ENCODE assay signal across 10 cellular contexts in the genomic region with DNA sequence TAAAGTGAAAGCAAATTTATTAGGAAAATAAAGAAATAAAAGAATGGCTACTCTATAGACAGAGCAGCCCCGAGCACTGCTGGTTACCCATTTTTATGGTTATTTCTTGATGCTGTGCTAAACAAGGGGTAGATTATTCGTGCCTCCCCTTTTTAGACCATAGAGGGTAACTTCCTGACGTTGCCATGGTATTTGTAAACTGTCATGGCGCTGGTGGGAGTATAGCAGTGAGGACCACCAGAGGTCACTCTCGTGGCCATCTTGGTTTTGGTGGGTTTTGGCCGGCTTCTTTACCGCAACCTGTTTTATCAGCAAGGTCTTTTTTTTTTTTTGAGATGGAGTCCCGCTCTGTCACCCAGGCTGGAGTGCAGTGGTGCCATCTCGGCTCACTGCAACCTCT. TPM values are rescaled to one million over a fixed set of nuclear protein-coding genes. Genes with fewer than 3 reads are reported as not detected.
DNase-seq lines count a peak whose midpoint lies in the region; ATAC-seq and TF ChIP-seq lines count a peak whose summit lies in the region.
"Not testable (repeated sequence)": the region's sequence is repeated elsewhere in the genome, so short reads cannot be mapped to it uniquely, and the experiment has no call there.
"Had no signal": no experiment of that assay in that cellular context is flagged by ENCODE, and none has a peak within 500 bp of the region (broad histone marks: within the 10 kb centered on the region; RNA-seq: fewer than 3 reads in every experiment).

No MANE protein-coding gene starts in this region.

- peak overlapping the region in 6 of 7 donors; percentile 78 to 84 (median 81) for H3K4me3 Mint-ChIP-seq in CD8-positive, alpha-beta memory T cell
- peak overlapping the region; percentile 75 for H3K4me3 Mint-ChIP-seq in activated T-helper 17 cell treated with anti-CD3 and anti-CD28 coated beads, Interleukin-2, amount 50 U/mL, for 72 hours
- peak overlapping the region; percentile 79 to 83 for H3K4me3 Mint-ChIP-seq in effector memory CD8-positive, alpha-beta T cell
- H3K4me3 Mint-ChIP-seq in naive B cell = peak overlapping the region in 7 of 8 donors; percentile 78 to 89 (median 83)
- H3K4me3 Mint-ChIP-seq in nephron progenitor cell = peak overlapping the region; percentile 80
- H3K4me3 Mint-ChIP-seq in stimulated activated effector memory CD8-positive, alpha-beta T cell treated with anti-CD3 and anti-CD28 coated beads, Interleukin-12 subunit alpha, Interleukin-12 subunit beta, amount 100 ng/mL, for 72 hours = peak overlapping the region; percentile 77

- CTCF ChIA-PET in CD8-positive, alpha-beta memory T cell (lab: Charles Lee) = not testable (repeated sequence)
- CTCF ChIA-PET in HEK293 (lab: Yijun Ruan, JAX) = interaction anchor here (1.2 to 1.5 kb wide), 2 partner anchors 14 to 34 kb away, joined by 3 to 7 read pairs; no protein-coding TSS in a partner anchor

- not testable (repeated sequence) for ATAC-seq in activated T-helper 17 cell treated with anti-CD3 and anti-CD28 coated beads, Interleukin-2, amount 50 U/mL, for 72 hours (replicated peaks); effector memory CD8-positive, alpha-beta T cell (replicated peaks); naive B cell (ENCODE audit: low read depth in 2 of 2); stimulated activated effector memory CD8-positive, alpha-beta T cell treated with anti-CD3 and anti-CD28 coated beads, Interleukin-12 subunit alpha, Interleukin-12 subunit beta, amount 100 ng/mL, for 72 hours

- H3K27ac ChIP-seq in CD8-positive, alpha-beta memory T cell (ENCODE audit: low read depth, low read length); HEK293 (ENCODE audit: extremely low read depth, low read depth, low read length): not testable (repeated sequence)

- peaks cover 8 to 14% (median 10%) of the 10 kb centered on the region in 3 donors for H3K4me1 Mint-ChIP-seq in CD8-positive, alpha-beta memory T cell
- H3K4me1 Mint-ChIP-seq in activated T-helper 17 cell treated with anti-CD3 and anti-CD28 coated beads, Interleukin-2, amount 50 U/mL, for 72 hours; effector memory CD8-positive, alpha-beta T cell (ENCODE audit: low read depth in 2 of 2); stimulated activated effector memory CD8-positive, alpha-beta T cell treated with anti-CD3 and anti-CD28 coated beads, Interleukin-12 subunit alpha, Interleukin-12 subunit beta, amount 100 ng/mL, for 72 hours: not testable (repeated sequence)
- peaks cover 8 to 11% (median 9%) of the 10 kb centered on the region in 3 donors for H3K4me1 Mint-ChIP-seq in naive B cell
- H3K4me1 Mint-ChIP-seq in nephron progenitor cell = peaks cover 35% of the 10 kb centered on the region

- not testable (repeated sequence) for H3K4me3 ChIP-seq in CD8-positive, alpha-beta memory T cell (ENCODE audit: low read length); HEK293 (ENCODE audit: low read depth, low read length)

- not testable (repeated sequence) for H3K36me3 Mint-ChIP-seq in CD8-positive, alpha-beta memory T cell; activated T-helper 17 cell treated with anti-CD3 and anti-CD28 coated beads, Interleukin-2, amount 50 U/mL, for 72 hours (ENCODE audit: low read depth); effector memory CD8-positive, alpha-beta T cell (ENCODE audit: insufficient read depth); naive B cell; nephron progenitor cell (ENCODE audit: low read depth); stimulated activated effector memory CD8-positive, alpha-beta T cell treated with anti-CD3 and anti-CD28 coated beads, Interleukin-12 subunit alpha, Interleukin-12 subunit beta, amount 100 ng/mL, for 72 hours

- peaks cover under 1 to 12% of the 10 kb centered on the region in 2 donors for H3K27me3 Mint-ChIP-seq in CD8-positive, alpha-beta memory T cell
- H3K27me3 Mint-ChIP-seq in activated T-helper 17 cell treated with anti-CD3 and anti-CD28 coated beads, Interleukin-2, amount 50 U/mL, for 72 hours = not testable (repeated sequence)
- peaks cover 0 to 23% of the 10 kb centered on the region in 2 donors for H3K27me3 Mint-ChIP-seq in effector memory CD8-positive, alpha-beta T cell
- H3K27me3 Mint-ChIP-seq in naive B cell (peaks cover 11 to 45% (median 21%) of the 10 kb centered on the region in 3 donors), nephron progenitor cell (ENCODE audit: low read depth, poor library complexity) (peaks cover 32% of the 10 kb centered on the region)

- peaks cover 10% of the 10 kb centered on the region for H3K4me1 ChIP-seq in CD8-positive, alpha-beta memory T cell (ENCODE audit: insufficient read depth, low read length)
- H3K4me1 ChIP-seq in HEK293 (ENCODE audit: control insufficient read depth, insufficient read depth, low read length) = not testable (repeated sequence)

- not testable (repeated sequence) for H3K36me3 ChIP-seq in CD8-positive, alpha-beta memory T cell (ENCODE audit: insufficient read depth, low read length); HEK293 (ENCODE audit: control insufficient read depth in 2 of 2, insufficient read depth in 1 of 2, low read length in 2 of 2)

- TF ChIP-seq CTCF in HEK293 (tag by site-specific recombination; IDR thresholded peaks at IDR 0.05) = 0 out of 2 replicates have a peak, but pooled peaks have one; percentile 8
- TF ChIP-seq CTCF in nephron progenitor cell (IDR thresholded peaks at IDR 0.05) = not testable (repeated sequence)

- DNase-seq in CD8-positive, alpha-beta memory T cell; effector memory CD8-positive, alpha-beta T cell; naive B cell; nephron progenitor cell; stimulated activated effector memory CD8-positive, alpha-beta T cell treated with anti-CD3 and anti-CD28 coated beads, Interleukin-12 subunit alpha, Interleukin-12 subunit beta, amount 100 ng/mL, for 72 hours (ENCODE audit: low spot score in 2 of 2): not testable (repeated sequence)

- POLR2A ChIA-PET in CD8-positive, alpha-beta memory T cell (lab: Charles Lee) = interaction anchor here (0.7 kb wide), 1 partner anchor 524 kb away, joined by 4 read pairs; no protein-coding TSS in a partner anchor
- POLR2A ChIA-PET in HEK293 (lab: Yijun Ruan, JAX) = interaction anchor here (1.7 kb wide), 1 partner anchor 70 kb away, joined by 5 read pairs; no protein-coding TSS in a partner anchor

- H3K27me3 ChIP-seq in CD8-positive, alpha-beta memory T cell (ENCODE audit: insufficient read depth, low read length, poor library complexity, severe bottlenecking) = not testable (repeated sequence)

- not testable (repeated sequence) for H3K9me3 Mint-ChIP-seq in CD8-positive, alpha-beta memory T cell; activated T-helper 17 cell treated with anti-CD3 and anti-CD28 coated beads, Interleukin-2, amount 50 U/mL, for 72 hours; effector memory CD8-positive, alpha-beta T cell; naive B cell; nephron progenitor cell; stimulated activated effector memory CD8-positive, alpha-beta T cell treated with anti-CD3 and anti-CD28 coated beads, Interleukin-12 subunit alpha, Interleukin-12 subunit beta, amount 100 ng/mL, for 72 hours

- not testable (repeated sequence) for H3K9me3 ChIP-seq in CD8-positive, alpha-beta memory T cell (ENCODE audit: low read length); HEK293 (ENCODE audit: control insufficient read depth, insufficient read depth, low read depth, low read length)

- peak overlapping the region in 1 of 8 donors; percentile 92 for H3K27ac Mint-ChIP-seq in CD8-positive, alpha-beta memory T cell
- H3K27ac Mint-ChIP-seq in activated T-helper 17 cell treated with anti-CD3 and anti-CD28 coated beads, Interleukin-2, amount 50 U/mL, for 72 hours; effector memory CD8-positive, alpha-beta T cell; nephron progenitor cell; stimulated activated effector memory CD8-positive, alpha-beta T cell treated with anti-CD3 and anti-CD28 coated beads, Interleukin-12 subunit alpha, Interleukin-12 subunit beta, amount 100 ng/mL, for 72 hours: not testable (repeated sequence)
- H3K27ac Mint-ChIP-seq in naive B cell = peak overlapping the region in 1 of 6 donors; percentile 38

RNA-seq across cellular contexts. Expression of gene PHOSPHO1, which starts 31.0 kb away (rescaled TPM):
- total RNA-seq in CD8-positive, alpha-beta memory T cell = not detected
- 0.91 TPM for polyA plus RNA-seq in CD8-positive, alpha-beta memory T cell
- total RNA-seq in activated T-helper 17 cell treated with anti-CD3 and anti-CD28 coated beads, Interleukin-2, amount 50 U/mL, for 72 hours = not detected
- under 1 TPM in 4 of 6 donors, not detected in 2; 0.25 to 0.58 (median 0.31) TPM for polyA plus RNA-seq in naive B cell (ENCODE audit: low read depth in 6 of 6)
- total RNA-seq: CD4-positive, alpha-beta T cell had no signal

RNA-seq across cellular contexts. Expression of gene ABI3, which starts 51.0 kb away (rescaled TPM):
- total RNA-seq in CD8-positive, alpha-beta memory T cell = 10 to 100 TPM; 46.4 to 48.5 TPM
- polyA plus RNA-seq in CD8-positive, alpha-beta memory T cell = 95.4 TPM
- 10 to 100 TPM; 23.5 to 36.1 TPM for total RNA-seq in activated T-helper 17 cell treated with anti-CD3 and anti-CD28 coated beads, Interleukin-2, amount 50 U/mL, for 72 hours
- polyA plus RNA-seq in naive B cell (ENCODE audit: low read depth in 6 of 6) = 10 to 100 TPM in 4 of 6 donors, 1 to 10 TPM in 2; 8.1 to 28.4 (median 18.0) TPM
- total RNA-seq: H4 had no signal

RNA-seq across cellular contexts. Expression of gene GNGT2, which starts 51.2 kb away (rescaled TPM):
- 10 to 100 TPM; 24.0 to 26.5 TPM for total RNA-seq in CD8-positive, alpha-beta memory T cell
- 33.6 TPM for polyA plus RNA-seq in CD8-positive, alpha-beta memory T cell
- 10 to 100 TPM; 23.1 to 27.0 TPM for total RNA-seq in activated T-helper 17 cell treated with anti-CD3 and anti-CD28 coated beads, Interleukin-2, amount 50 U/mL, for 72 hours
- 10 to 100 TPM in 3 of 6 donors, 1 to 10 TPM in 3; 4.5 to 16.0 (median 11.3) TPM for polyA plus RNA-seq in naive B cell (ENCODE audit: low read depth in 6 of 6)
- total RNA-seq: A172 had no signal
